Comparison of ENCODE assay signal across 18 cellular contexts in genomic region chr5:34802834-34803563, GRCh38. TPM values are rescaled to one million over a fixed set of nuclear protein-coding genes. Genes with fewer than 3 reads are reported as not detected.
DNase-seq lines count a peak whose midpoint lies in the region; ATAC-seq, FAIRE-seq and TF ChIP-seq lines count a peak whose summit lies in the region.
"Had no signal": no experiment of that assay in that cellular context is flagged by ENCODE, and none has a peak within 500 bp of the region (broad histone marks: within the 10 kb centered on the region; RNA-seq: fewer than 3 reads in every experiment).

No MANE protein-coding gene starts in this region.

- H3K4me2 ChIP-seq in GM23338 = no peak overlapping the region
- no peak overlapping the region for H3K4me2 ChIP-seq in K562 (ENCODE audit: insufficient read depth, low read length)
- H3K4me2 ChIP-seq in trophoblast cell (ENCODE audit: low read length) = no peak overlapping the region
- H3K4me2 ChIP-seq in H9 (ENCODE audit: insufficient read depth, insufficient read length, low read length) = no peak overlapping the region

- H3K79me1 ChIP-seq in trophoblast cell (ENCODE audit: low read length) (no peaks in the 10 kb centered on the region), H9 (ENCODE audit: insufficient read depth, low read depth, low read length, poor library complexity, severe bottlenecking) (no peaks in the 10 kb centered on the region)

- CTCF ChIA-PET in K562 (lab: Yijun Ruan, JAX; ENCODE audit: low intra/inter-chr PET ratio) = no interaction called here

- H3K9me1 ChIP-seq in K562 (ENCODE audit: control insufficient read depth, insufficient read depth, low read length) = no peaks in the 10 kb centered on the region

- H4K20me1 ChIP-seq in GM23338 (replicated peaks; ENCODE audit: insufficient read depth) (peaks cover 5% of the 10 kb centered on the region), K562 (replicated peaks; ENCODE audit: control insufficient read depth, insufficient read depth, low read length) (no peaks in the 10 kb centered on the region), H9 (ENCODE audit: control insufficient read depth, insufficient read depth, insufficient read length) (no peaks in the 10 kb centered on the region)

- no peak overlapping the region for H3T11ph ChIP-seq in H9 (ENCODE audit: low read length)

- H3K14ac ChIP-seq in trophoblast cell (ENCODE audit: low read length) (no peak overlapping the region), H9 (ENCODE audit: insufficient read depth, low read length) (no peak overlapping the region)

- H3K27ac Mint-ChIP-seq in GM23338 (no peak overlapping the region), H9 (no peak overlapping the region; a peak in 1 of 7 replicates)
- H3K27ac Mint-ChIP-seq: CD4-positive, alpha-beta T cell had no signal

- no peaks in the 10 kb centered on the region for H3K27me3 ChIP-seq in GM23338 (ENCODE audit: insufficient read depth)
- no peaks in the 10 kb centered on the region for H3K27me3 ChIP-seq in K562 (ENCODE audit: control insufficient read depth in 2 of 2, insufficient read depth in 2 of 2, low read length in 2 of 2)
- no peaks in the 10 kb centered on the region for H3K27me3 ChIP-seq in trophoblast cell (ENCODE audit: insufficient read depth, low read length)
- no peaks in the 10 kb centered on the region for H3K27me3 ChIP-seq in H9 (ENCODE audit: insufficient read depth, low read length)
- H3K27me3 ChIP-seq: BE2C had no signal

- FAIRE-seq in K562 (lab: Jason Lieb, UNC) = no peak
- FAIRE-seq: D721Med, G401.6, GM12891 had no signal

- H3K9me2 ChIP-seq in GM23338 (ENCODE audit: insufficient read depth) = peaks cover 6% of the 10 kb centered on the region; the same call in 1 of the 2 replicates

- H3K23me2 ChIP-seq in H9 (ENCODE audit: insufficient read length, low read depth, low read length, poor library complexity, severe bottlenecking) = no peaks in the 10 kb centered on the region

- H3K27ac ChIP-seq in GM23338 (ENCODE audit: low read depth) = peak overlapping the region; percentile 64
- H3K27ac ChIP-seq in K562 (ENCODE audit: extremely low read depth, low read depth, low read length) = no peak overlapping the region
- no peak overlapping the region for H3K27ac ChIP-seq in trophoblast cell (ENCODE audit: low read depth, low read length)
- H3K27ac ChIP-seq in H9 (ENCODE audit: insufficient read length, low read depth, low read length) = no peak overlapping the region
- H3K27ac ChIP-seq: C4-2B had no signal

- H3K18ac ChIP-seq in trophoblast cell (ENCODE audit: low read length) (no peak overlapping the region), H9 (ENCODE audit: insufficient read length, low read depth, low read length) (no peak overlapping the region)

- H3K4me1 ChIP-seq in GM23338 (ENCODE audit: insufficient read depth) (peaks cover 18% of the 10 kb centered on the region), K562 (replicated peaks in 1 of 2; ENCODE audit: control insufficient read depth in 2 of 2, insufficient read depth in 2 of 2, low read length in 2 of 2) (no peaks in the 10 kb centered on the region), trophoblast cell (ENCODE audit: control insufficient read depth in 1 of 2, insufficient read depth in 2 of 2, low read length in 2 of 2) (no peaks in the 10 kb centered on the region), H9 (ENCODE audit: insufficient read depth, low read length) (peaks cover 11% of the 10 kb centered on the region; the same call in 1 of the 2 replicates)
- H3K4me1 ChIP-seq: BE2C, Caco-2 had no signal

- no peak overlapping the region for H4K5ac ChIP-seq in H9 (ENCODE audit: insufficient read length, low read depth, low read length)

- peaks cover 26% of the 10 kb centered on the region for H3K4me1 Mint-ChIP-seq in GM23338
- H3K4me1 Mint-ChIP-seq in H9 = peaks cover 17 to 19% of the 10 kb centered on the region in 2 experiments

- H3K27me3 Mint-ChIP-seq in GM23338 (ENCODE audit: insufficient read depth, low read depth, poor library complexity) (peaks cover 10% of the 10 kb centered on the region), H9 (ENCODE audit: low read depth) (no peaks in the 10 kb centered on the region)
- H3K27me3 Mint-ChIP-seq: CD4-positive, alpha-beta T cell had no signal

- H3K56ac ChIP-seq in H9 (ENCODE audit: insufficient read length, low read depth, low read length) = no peak overlapping the region

- H3K36me3 ChIP-seq in GM23338 (ENCODE audit: insufficient read depth) (peaks cover 36% of the 10 kb centered on the region), K562 (ENCODE audit: control insufficient read depth, insufficient read depth, low read length) (peaks cover 25% of the 10 kb centered on the region; the same call in 2 of the 3 replicates), trophoblast cell (ENCODE audit: control insufficient read depth in 1 of 2, insufficient read depth in 2 of 2, low read length in 2 of 2) (peaks cover 25 to 36% of the 10 kb centered on the region in 2 experiments)
- H3K36me3 ChIP-seq: BE2C had no signal

- TF ChIP-seq CTCF in GM23338 (conservative IDR thresholded peaks at IDR 0.05; ENCODE audit: low read depth in 2 of 2) (no peak), K562 (IDR thresholded peaks at IDR 0.05 in 2 of 3, conservative IDR thresholded peaks at IDR 0.05 in 1 of 3; ENCODE audit: insufficient read depth in 2 of 3, low read depth in 1 of 3, low read length in 3 of 3) (no peak), H9 (conservative IDR thresholded peaks at IDR 0.05) (no peak)

- no peak overlapping the region for H2AK5ac ChIP-seq in trophoblast cell (ENCODE audit: low read length)
- no peak overlapping the region for H2AK5ac ChIP-seq in H9 (ENCODE audit: insufficient read length, low read length)

- TF ChIP-seq EP300 in K562 (IDR thresholded peaks at IDR 0.05; ENCODE audit: low read length) = no peak

- no peak overlapping the region for H3K4me3 ChIP-seq in GM23338
- no peak overlapping the region for H3K4me3 ChIP-seq in K562
- H3K4me3 ChIP-seq in trophoblast cell (ENCODE audit: low read depth, low read length) = no peak overlapping the region

- 0 out of 2 replicates have a peak, but pooled peaks cover 13% of the 10 kb centered on the region for H3K79me2 ChIP-seq in GM23338 (replicated peaks; ENCODE audit: insufficient read depth)
- H3K79me2 ChIP-seq in K562 (ENCODE audit: control insufficient read depth, insufficient read depth, low read length) = no peaks in the 10 kb centered on the region
- H3K79me2 ChIP-seq in trophoblast cell (ENCODE audit: control insufficient read depth, insufficient read depth, low read length, poor library complexity) = no peaks in the 10 kb centered on the region
- H3K79me2 ChIP-seq in H9 (ENCODE audit: insufficient read depth, low read length) = no peaks in the 10 kb centered on the region

- no peak overlapping the region for H2BK12ac ChIP-seq in trophoblast cell (ENCODE audit: low read length)
- H2BK12ac ChIP-seq in H9 (ENCODE audit: insufficient read length, low read depth, low read length) = no peak overlapping the region

- TF ChIP-seq POLR2A in K562 (conservative IDR thresholded peaks at IDR 0.05) = no peak

- H2BK5ac ChIP-seq in trophoblast cell (ENCODE audit: low read depth, low read length, poor library complexity) (no peak overlapping the region), H9 (ENCODE audit: insufficient read length, low read length) (no peak overlapping the region)

- H2AFZ ChIP-seq in GM23338 = no peak overlapping the region
- H2AFZ ChIP-seq in K562 (ENCODE audit: low read depth, low read length) = no peak overlapping the region
- no peak overlapping the region for H2AFZ ChIP-seq in trophoblast cell (ENCODE audit: insufficient read depth, low read length, poor library complexity)
- no peak overlapping the region for H2AFZ ChIP-seq in H9 (ENCODE audit: low read length)

- WGBS in K562 (ENCODE audit: insufficient coverage, low coverage, missing lambda C conversion rate) = 84% methylated on average over 9 of the region's 9 CpGs
- no CpG with 5 or more reads among the region's 9 CpGs for WGBS in trophoblast cell (ENCODE audit: extremely low coverage, insufficient coverage, insufficient read length)
- no CpG with 5 or more reads among the region's 9 CpGs for WGBS in H9 (ENCODE audit: extremely low coverage, insufficient read length, low lambda C conversion rate)

- H3K9ac ChIP-seq in K562 (ENCODE audit: insufficient read depth in 1 of 2, low read depth in 2 of 2, low read length in 2 of 2) (no peak overlapping the region), trophoblast cell (ENCODE audit: low read length) (peak overlapping the region; percentile 18), H9 (ENCODE audit: extremely low read depth, insufficient read length, low read length) (no peak overlapping the region)

- peaks cover 73% of the 10 kb centered on the region for H3K36me3 Mint-ChIP-seq in GM23338 (ENCODE audit: low read depth)
- peaks cover 45 to 84% (median 59%) of the 10 kb centered on the region in 3 experiments; a peak in 6 of 7 replicates for H3K36me3 Mint-ChIP-seq in H9 (ENCODE audit: insufficient read depth in 1 of 3, low read depth in 3 of 3)

- H3K23ac ChIP-seq in trophoblast cell (ENCODE audit: low read length) (no peak overlapping the region), H9 (ENCODE audit: insufficient read length, low read depth, low read length) (no peak overlapping the region)

- TF ChIP-seq RAD21 in K562 (CRISPR knock-in tag; conservative IDR thresholded peaks at IDR 0.05 in 1 of 2, IDR thresholded peaks at IDR 0.05 in 1 of 2) = no peak

- 0 out of 2 replicates have a peak, but pooled peaks cover 9% of the 10 kb centered on the region for H3F3A ChIP-seq in GM23338 (replicated peaks; ENCODE audit: low read depth)

- no peak overlapping the region for H2BK20ac ChIP-seq in H9 (ENCODE audit: low read depth, low read length, poor library complexity, severe bottlenecking)

- ATAC-seq in GM23338 = no peak
- ATAC-seq in K562 = no peak
- no peak for ATAC-seq in GM18909 (IDR thresholded peaks at IDR 0.05; ENCODE audit: poor library complexity, unreplicated experiment)
- ATAC-seq in GM21526 (IDR thresholded peaks at IDR 0.05; ENCODE audit: low FRiP score, unreplicated experiment) = no peak

- no TSS peak for BruUV-seq in K562 (replicated peaks; lab: Mats Ljungman, UMichigan)

- H3K4me3 Mint-ChIP-seq in GM23338 = no peak overlapping the region
- H3K4me3 Mint-ChIP-seq in H9 = no peak overlapping the region
- H3K4me3 Mint-ChIP-seq: CD4-positive, alpha-beta T cell had no signal

- H4K12ac ChIP-seq in trophoblast cell (ENCODE audit: low read depth, low read length) = no peak overlapping the region

- POLR2A ChIA-PET in K562 (lab: Yijun Ruan, JAX) = interaction anchor here (1.1 kb wide), 1 partner anchor 11 kb away, joined by 4 read pairs; no protein-coding TSS in a partner anchor

- in situ Hi-C loops in K562 (cut with MboI) = no loop called here

- H4K8ac ChIP-seq in trophoblast cell (ENCODE audit: low read depth, low read length) (no peak overlapping the region), H9 (replicated peaks; ENCODE audit: insufficient read length, low read depth, low read length) (no peak overlapping the region)

- H4K91ac ChIP-seq in trophoblast cell (ENCODE audit: low read depth, low read length) = no peak overlapping the region
- no peak overlapping the region for H4K91ac ChIP-seq in H9 (ENCODE audit: insufficient read length, low read depth, low read length)

- DNase-seq in GM23338 (ENCODE audit: low spot score) (no peak), K562 (ENCODE audit: extremely low read depth in 1 of 4, low spot score in 3 of 4) (no peak), myocyte (ENCODE audit: low read depth) (peak; percentile 51), trophoblast cell (no peak), NCI-H446 (lab: John Stamatoyannopoulos, UW) (no peak), H9 (no peak)
- DNase-seq: BE2C; Caco-2; CD4-positive, alpha-beta T cell; HCEC 1CT had no signal

- no peak overlapping the region for H2BK120ac ChIP-seq in trophoblast cell (ENCODE audit: insufficient read depth, low read length, poor library complexity)
- no peak overlapping the region for H2BK120ac ChIP-seq in H9 (ENCODE audit: low read depth, low read length, poor library complexity, severe bottlenecking)

- no peaks in the 10 kb centered on the region for H3K9me3 ChIP-seq in K562 (replicated peaks; ENCODE audit: control insufficient read depth, insufficient read depth, low read depth, low read length)
- peaks cover 2% of the 10 kb centered on the region for H3K9me3 ChIP-seq in trophoblast cell (ENCODE audit: insufficient read depth, low read depth, low read length)
- H3K9me3 ChIP-seq in H9 (ENCODE audit: control insufficient read depth, low read depth, low read length) = no peaks in the 10 kb centered on the region
- H3K9me3 ChIP-seq: BE2C, Caco-2 had no signal

- H3K4ac ChIP-seq in trophoblast cell (ENCODE audit: low read depth, low read length) (no peak overlapping the region), H9 (ENCODE audit: low read depth, low read length) (no peak overlapping the region)

- no peaks in the 10 kb centered on the region for H3K9me3 Mint-ChIP-seq in GM23338
- H3K9me3 Mint-ChIP-seq in H9 = no peaks in the 10 kb centered on the region
- H3K9me3 Mint-ChIP-seq: CD4-positive, alpha-beta T cell had no signal

- intact Hi-C loops in K562 (cut with micrococcal nuclease) = loop anchor here (10.0 kb wide), 1 partner anchor 278 kb away; no protein-coding TSS in a partner anchor

- H2BK15ac ChIP-seq in H9 (ENCODE audit: low read depth, low read length) = no peak overlapping the region

RNA-seq across cellular contexts. Expression of gene TTC23L, which starts 36.0 kb away (rescaled TPM):
- total RNA-seq in GM23338 (2014; rRNA removed; shearing (Covaris generic)) = 2.2 and 3.6 TPM in 2 replicates
- polyA plus RNA-seq in GM23338 (2016; fragmentation: Nextera tagmentation; extraction: Ambion mirVana) = 1.1 and 2.3 TPM in 2 replicates
- total RNA-seq in K562 (2011; cell fraction: chromatin; rRNA removed; ENCODE audit: low replicate concordance) = 0.32 and 0.53 TPM in 2 replicates
- total RNA-seq in K562 (2011; cell fraction: nucleolus; rRNA removed) = 0.13 TPM in 1 of 2 replicates, not detected in the other
- 0.15 and 0.23 TPM in 2 replicates for total RNA-seq in K562 (2011; cell fraction: nucleoplasm; rRNA removed)
- total RNA-seq in K562 (2014; rRNA removed) = not detected in 2 replicates
- total RNA-seq in K562 (2014; rRNA removed; fragmentation: Illumina TruSeq; extraction: Trizol) = 0.07 TPM in 1 of 2 replicates, not detected in the other
- 0.04 and 0.15 TPM in 2 replicates for total RNA-seq in K562 (2015; rRNA removed; fragmentation: Illumina TruSeq; extraction: Trizol)
- total RNA-seq in K562 (2021) = 0.11 and 0.27 TPM in 2 replicates
- 0.14 and 0.39 TPM in 2 replicates for polyA plus RNA-seq in K562 (2011; rRNA removed)
- 0.03 TPM in 2 replicates for polyA plus RNA-seq in K562 (2011; cell fraction: cytosol; rRNA removed)
- polyA plus RNA-seq in K562 (2011; cell fraction: nucleus; rRNA removed) = 0.36 and 0.60 TPM in 2 replicates
- polyA plus RNA-seq in K562 (2012) = 0.18 and 0.32 TPM in 2 replicates
- 0.15 and 0.18 TPM in 2 replicates for polyA plus RNA-seq in K562 (2014; fragmentation: Illumina TruSeq; extraction: Trizol)
- polyA plus RNA-seq in K562 (2014; fragmentation: Nextera tagmentation; extraction: Ambion mirVana) = under 1 TPM in 1 of 2 experiments, not detected in 1; 0.32 TPM
- 0.03 and 0.19 TPM in 2 replicates for polyA plus RNA-seq in K562 (2014; rRNA removed)
- polyA minus RNA-seq in K562 (2011; rRNA and poly(A)+ RNA removed) = 0.21 TPM in 1 of 2 replicates, not detected in the other
- not detected in 2 replicates for polyA minus RNA-seq in K562 (2011; cell fraction: cytosol; rRNA and poly(A)+ RNA removed)
- polyA minus RNA-seq in K562 (2011; cell fraction: nucleus; rRNA and poly(A)+ RNA removed) = 0.13 TPM in 1 of 2 replicates, not detected in the other
- total RNA-seq in myocyte = not detected in 2 replicates
- polyA plus RNA-seq in myocyte (2012) = 0.05 TPM
- polyA plus RNA-seq in trophoblast cell (2013) = 0.39 and 0.51 TPM in 2 replicates
- 0.96 and 1.3 TPM in 2 replicates for total RNA-seq in H9 (2021)
- total RNA-seq: A172, H4 had no signal
